Comparison of ENCODE assay signal across 12 cellular contexts in the genomic region with DNA sequence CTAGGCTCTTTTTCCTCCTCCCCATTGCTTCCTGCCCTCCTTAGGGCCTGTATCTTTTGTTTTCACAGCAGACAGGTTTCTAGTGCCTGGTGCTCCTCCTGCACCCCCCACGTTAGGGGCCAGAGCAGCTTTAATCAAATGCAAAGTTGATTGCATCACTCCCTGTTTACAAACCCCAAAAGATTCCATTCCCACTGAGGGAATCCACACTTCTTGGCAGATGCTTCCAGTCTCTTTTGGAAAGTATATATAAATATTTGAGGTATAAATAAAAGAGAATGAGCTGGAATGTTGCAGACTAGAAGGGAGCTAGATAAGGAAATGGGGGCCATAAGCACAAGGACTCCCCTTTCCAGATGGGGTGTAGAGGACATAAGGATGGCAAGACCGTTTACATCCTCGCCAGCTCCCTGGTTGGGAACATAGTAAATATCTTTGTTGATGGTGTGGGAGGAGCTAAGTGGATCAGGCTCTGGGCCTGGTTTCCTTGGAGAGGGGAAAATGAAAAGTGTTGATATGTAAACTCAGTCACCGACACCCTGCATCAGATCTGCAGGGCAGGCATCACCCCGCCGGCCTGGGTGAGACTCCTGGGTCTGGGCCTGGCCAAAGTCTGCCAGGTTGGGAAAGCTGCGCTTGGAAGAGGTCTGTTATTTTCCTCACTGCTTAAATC. TPM values are rescaled to one million over a fixed set of nuclear protein-coding genes. Genes with fewer than 3 reads are reported as not detected.
DNase-seq lines count a peak whose midpoint lies in the region; FAIRE-seq and TF ChIP-seq lines count a peak whose summit lies in the region.
"Had no signal": no experiment of that assay in that cellular context is flagged by ENCODE, and none has a peak within 500 bp of the region (broad histone marks: within the 10 kb centered on the region; RNA-seq: fewer than 3 reads in every experiment).

No MANE protein-coding gene starts in this region.

- H3K27ac ChIP-seq in iPS-20b (ENCODE audit: low read length) (peak overlapping the region; percentile 88), stomach smooth muscle (ENCODE audit: low read length) (peak overlapping the region; percentile 81)

- no peak for TF ChIP-seq CTCF in astrocyte of the cerebellum (IDR thresholded peaks at IDR 0.05; ENCODE audit: low read depth, low read length, missing control alignments)

- in situ Hi-C loops in astrocyte of the cerebellum (cut with HindIII; ENCODE audit: low sequenced_read_pairs) = no loop called here
- in situ Hi-C loops in KBM-7 (cut with MboI; ENCODE audit: low pct_unique_long_range_greater_than_20kb, low sequenced_read_pairs) = no loop called here

- H3K36me3 ChIP-seq in iPS-20b (ENCODE audit: insufficient read depth, low read depth, low read length) (peaks cover 76% of the 10 kb centered on the region), stomach smooth muscle (ENCODE audit: control insufficient read depth in 2 of 2, insufficient read depth in 2 of 2, low read length in 2 of 2) (peaks cover 6 to 8% of the 10 kb centered on the region in 2 donors)

- no peak overlapping the region for H3K4me3 ChIP-seq in astrocyte of the cerebellum (ENCODE audit: low read depth, low read length)
- peak overlapping the region; percentile 45; the same call in 1 of the 2 replicates for H3K4me3 ChIP-seq in iPS-20b (ENCODE audit: low read length)
- H3K4me3 ChIP-seq in stomach smooth muscle (ENCODE audit: low read length in 2 of 2) = peak overlapping the region in 1 of 2 donors; percentile 35

- no peak for FAIRE-seq in HTR-8/SVneo (lab: Jason Lieb, UNC)
- FAIRE-seq: GM18507 had no signal

- H3K9me3 ChIP-seq in iPS-20b (ENCODE audit: insufficient read depth, low read depth, low read length) (no peaks in the 10 kb centered on the region), stomach smooth muscle (ENCODE audit: control insufficient read depth in 2 of 2, low read length in 2 of 2) (no peaks in the 10 kb centered on the region)

- H3K27me3 ChIP-seq in iPS-20b (ENCODE audit: insufficient read depth, low read length) = no peaks in the 10 kb centered on the region
- no peaks in the 10 kb centered on the region for H3K27me3 ChIP-seq in stomach smooth muscle (ENCODE audit: control insufficient read depth in 1 of 2, insufficient read depth in 2 of 2, low read length in 2 of 2)

- H3K9ac ChIP-seq in iPS-20b (ENCODE audit: low read depth, low read length) (peak overlapping the region; percentile 74; the same call in 1 of the 2 replicates), stomach smooth muscle (ENCODE audit: low read length in 2 of 2) (no peak overlapping the region)

- DNase-seq in H4 (ENCODE audit: low spot score) = peak; percentile 72
- DNase-seq in astrocyte of the cerebellum (ENCODE audit: low read depth) = peak; percentile 83
- no peak for DNase-seq in NK-92 treated with Interleukin-12 subunit alpha and Interleukin-12 subunit beta, amount 100 ng/mL, for 24 hours (lab: John Stamatoyannopoulos, UW)
- DNase-seq in hippocampal formation (lab: John Stamatoyannopoulos, UW) = no peak
- no peak for DNase-seq in KBM-7
- no peak for DNase-seq in HTR-8/SVneo (ENCODE audit: insufficient read length, low spot score)
- DNase-seq: DMS153, KG1, nephron progenitor cell had no signal

- H3K4me1 ChIP-seq in iPS-20b (ENCODE audit: insufficient read depth, low read length) (peaks cover 17% of the 10 kb centered on the region), stomach smooth muscle (ENCODE audit: control insufficient read depth, insufficient read depth, low read length) (peaks cover 59% of the 10 kb centered on the region)

RNA-seq across cellular contexts. Expression of a gene that starts 6.2 kb away (rescaled TPM):
- total RNA-seq in H4 (2014; rRNA removed; shearing (Covaris generic)) = not detected in 2 replicates

RNA-seq across cellular contexts. Expression of a gene that starts 11.9 kb away (rescaled TPM):
- total RNA-seq in H4 (2014; rRNA removed; shearing (Covaris generic)) = 0.23 TPM in 1 of 2 replicates, not detected in the other

RNA-seq across cellular contexts. Expression of a gene that starts 12.1 kb away (rescaled TPM):
- not detected in 2 replicates for total RNA-seq in H4 (2014; rRNA removed; shearing (Covaris generic))

RNA-seq across cellular contexts. Expression of a gene that starts 33.4 kb away (rescaled TPM):
- total RNA-seq in H4 (2014; rRNA removed; shearing (Covaris generic)) = 40.4 and 48.3 TPM in 2 replicates

RNA-seq across cellular contexts. Expression of a gene that starts 43.9 kb away (rescaled TPM):
- total RNA-seq in H4 (2014; rRNA removed; shearing (Covaris generic)) = 0.56 and 0.90 TPM in 2 replicates

Comparison
In these comparisons a context has a peak if more than half of its experiments do, and no peak if none do; other contexts are left out.
1. DNase-seq: peak in H4 (single experiment) and astrocyte of the cerebellum (single experiment); none in NK-92 treated with Interleukin-12 subunit alpha and Interleukin-12 subunit beta, amount 100 ng/mL, for 24 hours (single experiment), hippocampal formation (0 of 2), KBM-7 (single experiment) and HTR-8/SVneo (single experiment).